ENCODE assay signal across 8 cellular contexts in genomic region chr20:3781153-3781910, GRCh38. TPM values are rescaled to one million over a fixed set of nuclear protein-coding genes. Genes with fewer than 3 reads are reported as not detected.
DNase-seq lines count a peak whose midpoint lies in the region; ATAC-seq and TF ChIP-seq lines count a peak whose summit lies in the region.

SPEF1 (minus strand) TSS chr20:3781448; CDS start chr20:3781287, 161 bp downstream.

- peaks cover 21% of the 10 kb centered on the region for H3K79me2 ChIP-seq in neural progenitor cell (ENCODE audit: low read depth)

- H3K36me3 ChIP-seq in gastroesophageal sphincter (peaks cover 0 to 23% of the 10 kb centered on the region in 2 donors), neural progenitor cell (no peaks in the 10 kb centered on the region)

- peaks cover 34% of the 10 kb centered on the region for H3K27me3 Mint-ChIP-seq in neural progenitor cell (ENCODE audit: insufficient read depth, low read depth)

- TF ChIP-seq CTCF in gastroesophageal sphincter (IDR thresholded peaks at IDR 0.05) (peak in 3 of 4 experiments; percentile 43 to 64 (median 49)), neural progenitor cell (IDR thresholded peaks at IDR 0.05) (peak; percentile 61)

- H3K9me3 ChIP-seq in gastroesophageal sphincter (no peaks in the 10 kb centered on the region), neural progenitor cell (ENCODE audit: low read depth) (no peaks in the 10 kb centered on the region)

- H3K9me3 Mint-ChIP-seq in activated naive CD4-positive, alpha-beta T cell treated with anti-CD3 and anti-CD28 coated beads, Interleukin-2, amount 50 U/mL, for 72 hours = no peaks in the 10 kb centered on the region
- peaks cover 3% of the 10 kb centered on the region for H3K9me3 Mint-ChIP-seq in neural progenitor cell

- H3K9ac ChIP-seq in neural progenitor cell = no peak within 1 kb of the TSS

- H3K27ac ChIP-seq in gastroesophageal sphincter = peak within 1 kb of the TSS in 3 of 4 donors; percentile 64 to 73 (median 68)
- no peak within 1 kb of the TSS for H3K27ac ChIP-seq in neural progenitor cell

- peak; percentile 74 for ATAC-seq in GM19351 (IDR thresholded peaks at IDR 0.05; ENCODE audit: unreplicated experiment)
- ATAC-seq in activated naive CD4-positive, alpha-beta T cell treated with anti-CD3 and anti-CD28 coated beads, Interleukin-2, amount 50 U/mL, for 72 hours = peak; percentile 17 to 62
- peak; percentile 82 for ATAC-seq in gastroesophageal sphincter
- ATAC-seq in GM21825 (IDR thresholded peaks at IDR 0.05; ENCODE audit: unreplicated experiment) = no peak

- H3K27me3 ChIP-seq in gastroesophageal sphincter = no peaks in the 10 kb centered on the region
- peaks cover 58% of the 10 kb centered on the region for H3K27me3 ChIP-seq in neural progenitor cell

- H3K4me2 ChIP-seq in neural progenitor cell = peak within 1 kb of the TSS; percentile 85

- H4K20me1 ChIP-seq in neural progenitor cell (ENCODE audit: low read depth) = peaks cover 36% of the 10 kb centered on the region

- H3F3A ChIP-seq in neural progenitor cell (ENCODE audit: low read depth) = peaks cover 32% of the 10 kb centered on the region

- peaks cover 8 to 9% of the 10 kb centered on the region in 2 donors for H3K36me3 Mint-ChIP-seq in activated naive CD4-positive, alpha-beta T cell treated with anti-CD3 and anti-CD28 coated beads, Interleukin-2, amount 50 U/mL, for 72 hours
- peaks cover 9% of the 10 kb centered on the region for H3K36me3 Mint-ChIP-seq in neural progenitor cell

- H3K4me3 ChIP-seq in gastroesophageal sphincter (peak within 1 kb of the TSS; percentile 7 to 45), neural progenitor cell (peak within 1 kb of the TSS; percentile 42)

- H3K4me1 Mint-ChIP-seq in neural progenitor cell = peaks cover 34% of the 10 kb centered on the region

- peak; percentile 100 for DNase-seq in COLO829 (ENCODE audit: low spot score)
- peak; percentile 100 for DNase-seq in HuH-7 (ENCODE audit: low spot score)
- peak; percentile 88 for DNase-seq in NOMO-1 treated with dmso at 0.1 percent for 144 hours (lab: John Stamatoyannopoulos, UW; ENCODE audit: unreplicated experiment)
- DNase-seq in activated naive CD4-positive, alpha-beta T cell treated with anti-CD3 and anti-CD28 coated beads, Interleukin-2, amount 50 U/mL, for 72 hours (ENCODE audit: low spot score in 2 of 2) = peak in 1 of 2 donors; percentile 42
- peak; percentile 97 for DNase-seq in neural progenitor cell (ENCODE audit: low spot score)

- H3K4me3 Mint-ChIP-seq in neural progenitor cell = peak within 1 kb of the TSS; percentile 81

- peak within 1 kb of the TSS in 1 of 2 donors; percentile 74 for H3K27ac Mint-ChIP-seq in activated naive CD4-positive, alpha-beta T cell treated with anti-CD3 and anti-CD28 coated beads, Interleukin-2, amount 50 U/mL, for 72 hours
- H3K27ac Mint-ChIP-seq in neural progenitor cell = peak within 1 kb of the TSS; percentile 42

- TF ChIP-seq EP300 in gastroesophageal sphincter (IDR thresholded peaks at IDR 0.05) = no peak

- H2AFZ ChIP-seq in neural progenitor cell (replicated peaks) = peak within 1 kb of the TSS; percentile 39

- 17 to 79% methylated on average over 3 to 6 of the region's 28 CpGs for WGBS in gastroesophageal sphincter (ENCODE audit: low coverage in 1 of 2), 2 donors

- no peak for TF ChIP-seq POLR2A in gastroesophageal sphincter (IDR thresholded peaks at IDR 0.05)

- H3K4me1 ChIP-seq in gastroesophageal sphincter = peaks cover 2 to 76% (median 38%) of the 10 kb centered on the region in 3 donors
- H3K4me1 ChIP-seq in neural progenitor cell = peaks cover 8% of the 10 kb centered on the region

RNA-seq across cellular contexts. Expression of gene SPEF1, which starts in this region (rescaled TPM):
- under 1 TPM in 1 of 2 donors, not detected in 1; 0.14 TPM for total RNA-seq in activated naive CD4-positive, alpha-beta T cell treated with anti-CD3 and anti-CD28 coated beads, Interleukin-2, amount 50 U/mL, for 72 hours
- total RNA-seq in gastroesophageal sphincter = not detected
- 0.34 and 1.2 TPM in 2 replicates for total RNA-seq in neural progenitor cell (ENCODE audit: low replicate concordance)

Comparison
In these comparisons a context has a peak if more than half of its experiments do, and no peak if none do; other contexts are left out.
1. Peak in ATAC-seq in activated naive CD4-positive, alpha-beta T cell treated with anti-CD3 and anti-CD28 coated beads, Interleukin-2, amount 50 U/mL, for 72 hours; RNA of the gene not detected or under 1 TPM.
2. Peak in ATAC-seq, H3K4me3 ChIP-seq and H3K27ac ChIP-seq in gastroesophageal sphincter; RNA of the gene not detected or under 1 TPM.